Comparison of ENCODE assay signal across 8 cellular contexts in the genomic region with DNA sequence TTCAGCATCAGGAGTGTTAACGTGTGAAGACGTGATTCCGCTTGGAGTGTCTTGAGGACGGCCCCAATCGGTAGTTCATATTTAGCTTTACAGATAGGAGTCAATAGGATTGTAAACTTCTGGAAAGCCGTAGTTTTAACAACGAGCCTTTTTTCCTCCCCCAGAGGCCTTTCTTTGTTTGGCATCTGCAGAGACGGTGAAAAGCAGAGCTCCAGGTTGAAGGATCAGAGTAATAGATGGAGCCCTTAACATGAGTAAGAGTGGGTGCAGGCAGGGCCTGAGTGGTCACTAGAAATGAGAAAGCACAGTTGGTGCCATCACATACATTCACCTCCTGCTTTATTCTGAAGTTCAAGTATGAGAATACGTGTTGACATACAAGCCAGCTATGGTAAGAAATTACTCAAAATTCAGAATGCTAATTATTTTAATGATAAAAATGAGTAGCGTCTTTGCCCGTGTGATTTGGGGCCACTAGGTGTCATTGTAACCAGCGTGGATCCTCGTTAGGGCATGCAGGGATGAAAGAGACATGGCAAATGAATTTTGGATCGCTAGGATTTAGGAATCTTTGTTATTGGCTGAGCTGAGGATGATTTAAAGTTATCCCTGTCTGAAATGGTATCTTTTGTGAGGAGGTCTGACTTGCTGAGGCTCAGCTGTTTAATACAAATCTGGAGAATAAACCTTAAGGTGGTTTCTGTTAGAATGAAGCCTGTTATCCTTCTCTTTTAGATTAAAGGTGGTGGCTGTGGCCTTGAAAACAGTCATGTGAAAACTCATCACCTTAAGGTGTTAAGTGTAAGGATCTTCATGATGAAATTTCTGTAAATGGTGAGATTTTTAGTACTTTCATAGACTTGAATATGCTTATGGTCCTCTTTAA. TPM values are rescaled to one million over a fixed set of nuclear protein-coding genes. Genes with fewer than 3 reads are reported as not detected.
DNase-seq lines count a peak whose midpoint lies in the region; ATAC-seq and TF ChIP-seq lines count a peak whose summit lies in the region.

No MANE protein-coding gene starts in this region.

- H3K9me3 Mint-ChIP-seq in CD8-positive, alpha-beta T cell = no peaks in the 10 kb centered on the region
- H3K9me3 Mint-ChIP-seq in T-helper 2 cell treated with Interferon-gamma antibody and Interleukin-4, amounts not matched to agents 5 μg/mL and 100 μg/mL, for 36 hours = no peaks in the 10 kb centered on the region
- H3K9me3 Mint-ChIP-seq in osteocyte (ENCODE audit: unreplicated experiment) = no peaks in the 10 kb centered on the region

- peak overlapping the region; percentile 75 for H3K4me3 ChIP-seq in CD8-positive, alpha-beta T cell (ENCODE audit: low read depth, low read length)
- H3K4me3 ChIP-seq in HEK293 (ENCODE audit: low read depth, low read length) (peak overlapping the region; percentile 93), fibroblast of the aortic adventitia (ENCODE audit: low read depth, low read length) (peak overlapping the region; percentile 99)

- peak overlapping the region; percentile 95 for H3K4me3 Mint-ChIP-seq in CD8-positive, alpha-beta T cell
- peak overlapping the region; percentile 100 for H3K4me3 Mint-ChIP-seq in T-helper 2 cell treated with Interferon-gamma antibody and Interleukin-4, amounts not matched to agents 5 μg/mL and 100 μg/mL, for 36 hours
- peak overlapping the region; percentile 96 for H3K4me3 Mint-ChIP-seq in osteocyte (ENCODE audit: unreplicated experiment)

- no peaks in the 10 kb centered on the region for H3K9me3 ChIP-seq in CD8-positive, alpha-beta T cell (ENCODE audit: low read length)
- no peaks in the 10 kb centered on the region for H3K9me3 ChIP-seq in HEK293 (ENCODE audit: control insufficient read depth, insufficient read depth, low read depth, low read length)

- POLR2A ChIA-PET in CD8-positive, alpha-beta T cell (lab: Charles Lee) = interaction anchor here (0.8 to 1.9 kb wide), 10 partner anchors 9 to 204 kb away, joined by 3 to 7 read pairs (median 4); no protein-coding TSS in a partner anchor
- POLR2A ChIA-PET in HEK293 (lab: Yijun Ruan, JAX) = interaction anchor here (0.8 to 2.3 kb wide), 11 partner anchors 9 to 214 kb away, joined by 3 to 20 read pairs (median 8); partner anchors contain the start of genes MFSD11, PRCD and SRSF2

- peak overlapping the region; percentile 97 for H3K27ac Mint-ChIP-seq in CD8-positive, alpha-beta T cell
- H3K27ac Mint-ChIP-seq in T-helper 2 cell treated with Interferon-gamma antibody and Interleukin-4, amounts not matched to agents 5 μg/mL and 100 μg/mL, for 36 hours = peak overlapping the region; percentile 94
- H3K27ac Mint-ChIP-seq in osteocyte (ENCODE audit: unreplicated experiment) = peak overlapping the region; percentile 98

- intact Hi-C loops in CD8-positive, alpha-beta T cell (cut with DNase I, micrococcal nuclease) = loop anchor here (1.0 to 5.0 kb wide), 2 partner anchors 123 to 179 kb away; partner anchors contain the start of genes MFSD11 (in 1 of the 2) and SRSF2 (in 1 of the 2)

- no peaks in the 10 kb centered on the region for H3K27me3 Mint-ChIP-seq in CD8-positive, alpha-beta T cell (ENCODE audit: low read depth)
- no peaks in the 10 kb centered on the region for H3K27me3 Mint-ChIP-seq in T-helper 2 cell treated with Interferon-gamma antibody and Interleukin-4, amounts not matched to agents 5 μg/mL and 100 μg/mL, for 36 hours (ENCODE audit: low read depth)
- no peaks in the 10 kb centered on the region for H3K27me3 Mint-ChIP-seq in osteocyte (ENCODE audit: unreplicated experiment)

- peaks cover 47% of the 10 kb centered on the region for H3K36me3 Mint-ChIP-seq in CD8-positive, alpha-beta T cell
- peaks cover 47% of the 10 kb centered on the region for H3K36me3 Mint-ChIP-seq in T-helper 2 cell treated with Interferon-gamma antibody and Interleukin-4, amounts not matched to agents 5 μg/mL and 100 μg/mL, for 36 hours (ENCODE audit: low read depth)
- H3K36me3 Mint-ChIP-seq in osteocyte (ENCODE audit: unreplicated experiment) = peaks cover 13% of the 10 kb centered on the region

- CTCF ChIA-PET in CD8-positive, alpha-beta T cell (lab: Charles Lee) = interaction anchor here (0.7 to 11.2 kb wide), 30 partner anchors 9 to 178 kb away, joined by 3 to 83 read pairs (median 4); partner anchors contain the start of genes ST6GALNAC1 and ST6GALNAC2
- CTCF ChIA-PET in HEK293 (lab: Yijun Ruan, JAX) = interaction anchor here (0.5 to 7.6 kb wide), 37 partner anchors 9 to 754 kb away, joined by 3 to 108 read pairs (median 5); partner anchors contain the start of genes MXRA7 and ST6GALNAC2

- no peaks in the 10 kb centered on the region for H3K27me3 ChIP-seq in CD8-positive, alpha-beta T cell (ENCODE audit: insufficient read depth, low read length)

- DNase-seq in CD8-positive, alpha-beta T cell = no peak
- DNase-seq in T-helper 2 cell treated with Interferon-gamma antibody and Interleukin-4, amounts not matched to agents 5 μg/mL and 100 μg/mL, for 36 hours (ENCODE audit: low spot score) = no peak
- DNase-seq in fibroblast of the aortic adventitia (ENCODE audit: low read depth) (peak; percentile 53), osteocyte (ENCODE audit: extremely low spot score, unreplicated experiment) (no peak)

- no peak for TF ChIP-seq CTCF in CD8-positive, alpha-beta T cell (IDR thresholded peaks at IDR 0.05)
- TF ChIP-seq CTCF in HEK293 (tag by site-specific recombination; IDR thresholded peaks at IDR 0.05) (peak; percentile 78), fibroblast of the aortic adventitia (IDR thresholded peaks at IDR 0.05; ENCODE audit: insufficient read depth, low read length) (peak; percentile 59), osteocyte (IDR thresholded peaks at IDR 0.05) (peak; percentile 73)

- no peak for ATAC-seq in CD8-positive, alpha-beta T cell
- ATAC-seq in GM21515 (IDR thresholded peaks at IDR 0.05; ENCODE audit: unreplicated experiment) (no peak), GM18867 (IDR thresholded peaks at IDR 0.05; ENCODE audit: unreplicated experiment) (no peak), HG03342 (IDR thresholded peaks at IDR 0.05; ENCODE audit: unreplicated experiment) (no peak)

- H3K4me1 Mint-ChIP-seq in CD8-positive, alpha-beta T cell (ENCODE audit: low read depth) = peaks cover 70% of the 10 kb centered on the region
- H3K4me1 Mint-ChIP-seq in T-helper 2 cell treated with Interferon-gamma antibody and Interleukin-4, amounts not matched to agents 5 μg/mL and 100 μg/mL, for 36 hours (ENCODE audit: low read depth) = peaks cover 28% of the 10 kb centered on the region
- H3K4me1 Mint-ChIP-seq in osteocyte (ENCODE audit: unreplicated experiment) = peaks cover 36% of the 10 kb centered on the region

- peak overlapping the region; percentile 81 for H3K27ac ChIP-seq in CD8-positive, alpha-beta T cell (ENCODE audit: low read depth, low read length)
- H3K27ac ChIP-seq in HEK293 (ENCODE audit: extremely low read depth, low read depth, low read length) = peak overlapping the region; percentile 82

- H3K36me3 ChIP-seq in CD8-positive, alpha-beta T cell (ENCODE audit: insufficient read depth, low read length) = peaks cover 14% of the 10 kb centered on the region
- H3K36me3 ChIP-seq in HEK293 (ENCODE audit: control insufficient read depth in 2 of 2, insufficient read depth in 1 of 2, low read length in 2 of 2) = peaks cover 29 to 53% of the 10 kb centered on the region in 2 experiments

- H3K4me1 ChIP-seq in CD8-positive, alpha-beta T cell (ENCODE audit: insufficient read depth, low read length) = peaks cover 53% of the 10 kb centered on the region
- H3K4me1 ChIP-seq in HEK293 (ENCODE audit: control insufficient read depth, insufficient read depth, low read length) = peaks cover 20% of the 10 kb centered on the region

TF ChIP-seq in HEK293, 187 proteins besides CTCF, POLR2A, EP300 and RAD21 (continues in another document):
- TF ChIP-seq ZNF335 (tag by site-specific recombination; conservative IDR thresholded peaks at IDR 0.05) = no peak
- no peak for TF ChIP-seq ZNF555 (tag by site-specific recombination; conservative IDR thresholded peaks at IDR 0.05)
- TF ChIP-seq ZNF561 (tag by site-specific recombination; IDR thresholded peaks at IDR 0.05; ENCODE audit: borderline replicate concordance) = 0 out of 2 replicates have a peak, but pooled peaks have one; percentile 48
- TF ChIP-seq PRDM10 (tag by site-specific recombination; IDR thresholded peaks at IDR 0.05) = no peak

RNA-seq across cellular contexts. Expression of gene PRCD, which starts 18.6 kb away (rescaled TPM):
- not detected for total RNA-seq in CD8-positive, alpha-beta T cell
- total RNA-seq in fibroblast of the aortic adventitia (ENCODE audit: low replicate concordance) = 4.2 and 9.4 TPM in 2 replicates
- total RNA-seq in osteocyte = 1.3 and 1.4 TPM in 2 replicates

RNA-seq across cellular contexts. Expression of gene CYGB, which starts 20.9 kb away (rescaled TPM):
- total RNA-seq in CD8-positive, alpha-beta T cell = under 1 TPM; 0.47 to 0.57 TPM
- total RNA-seq in fibroblast of the aortic adventitia (ENCODE audit: low replicate concordance) (25.9 and 35.2 TPM in 2 replicates), osteocyte (8.6 and 9.1 TPM in 2 replicates)

RNA-seq across cellular contexts. Expression of gene ST6GALNAC2, which starts 27.2 kb away (rescaled TPM):
- total RNA-seq in CD8-positive, alpha-beta T cell = 1 to 10 TPM in 1 of 2 experiments, under 1 TPM in 1; 0.50 to 1.7 TPM
- total RNA-seq in fibroblast of the aortic adventitia (ENCODE audit: low replicate concordance) (0.63 TPM in 1 of 2 replicates, not detected in the other), osteocyte (1.9 and 3.3 TPM in 2 replicates)

RNA-seq across cellular contexts. Expression of gene RHBDF2, which starts 57.2 kb away (rescaled TPM):
- 10 to 100 TPM; 45.4 to 46.2 TPM for total RNA-seq in CD8-positive, alpha-beta T cell
- total RNA-seq in fibroblast of the aortic adventitia (ENCODE audit: low replicate concordance) (1.4 and 2.6 TPM in 2 replicates), osteocyte (14.5 and 17.5 TPM in 2 replicates)
